ENCODE assay signal across 2 cellular contexts in the genomic region with DNA sequence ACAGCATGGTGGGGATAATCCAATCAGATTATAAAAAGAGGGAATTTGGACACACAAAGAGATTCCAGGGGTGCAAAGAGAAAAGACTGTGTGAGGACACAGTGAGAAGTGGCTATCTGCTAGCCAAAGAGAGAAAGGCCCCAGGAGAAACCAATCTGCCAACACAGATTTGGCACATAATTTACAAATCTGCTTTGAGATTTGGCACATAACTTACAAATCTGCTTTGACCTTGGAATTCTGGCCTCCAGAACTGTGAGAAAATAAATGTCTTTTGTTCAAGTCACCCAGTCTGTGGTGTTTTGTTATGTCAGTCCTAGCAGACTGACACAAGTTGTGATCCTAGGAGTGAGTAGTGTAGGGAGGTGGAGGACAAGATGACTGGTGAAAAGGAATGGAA.
TF ChIP-seq lines count a peak whose summit lies in the region.

No MANE protein-coding gene starts in this region.

TF ChIP-seq in IMR-90, 13 proteins besides CTCF, POLR2A, EP300 and RAD21:
- TF ChIP-seq, protein P1, sequence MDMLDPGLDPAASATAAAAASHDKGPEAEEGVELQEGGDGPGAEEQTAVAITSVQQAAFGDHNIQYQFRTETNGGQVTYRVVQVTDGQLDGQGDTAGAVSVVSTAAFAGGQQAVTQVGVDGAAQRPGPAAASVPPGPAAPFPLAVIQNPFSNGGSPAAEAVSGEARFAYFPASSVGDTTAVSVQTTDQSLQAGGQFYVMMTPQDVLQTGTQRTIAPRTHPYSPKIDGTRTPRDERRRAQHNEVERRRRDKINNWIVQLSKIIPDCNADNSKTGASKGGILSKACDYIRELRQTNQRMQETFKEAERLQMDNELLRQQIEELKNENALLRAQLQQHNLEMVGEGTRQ (IDR thresholded peaks at IDR 0.05; ENCODE audit: low read depth, low read length), result no peak
- TF ChIP-seq CEBPB (IDR thresholded peaks at IDR 0.05; ENCODE audit: low read depth, low read length) (no peak), MAFK (IDR thresholded peaks at IDR 0.05; ENCODE audit: low read depth, low read length) (no peak), BHLHE40 (IDR thresholded peaks at IDR 0.05; ENCODE audit: low read depth, low read length) (no peak), MXI1 (IDR thresholded peaks at IDR 0.05; ENCODE audit: borderline replicate concordance, low read depth, low read length) (no peak), NFE2L2 (IDR thresholded peaks at IDR 0.05; ENCODE audit: low read depth, low read length) (no peak), SMC3 (IDR thresholded peaks at IDR 0.05; ENCODE audit: low read depth, low read length) (no peak)
- TF ChIP-seq, protein P2, sequence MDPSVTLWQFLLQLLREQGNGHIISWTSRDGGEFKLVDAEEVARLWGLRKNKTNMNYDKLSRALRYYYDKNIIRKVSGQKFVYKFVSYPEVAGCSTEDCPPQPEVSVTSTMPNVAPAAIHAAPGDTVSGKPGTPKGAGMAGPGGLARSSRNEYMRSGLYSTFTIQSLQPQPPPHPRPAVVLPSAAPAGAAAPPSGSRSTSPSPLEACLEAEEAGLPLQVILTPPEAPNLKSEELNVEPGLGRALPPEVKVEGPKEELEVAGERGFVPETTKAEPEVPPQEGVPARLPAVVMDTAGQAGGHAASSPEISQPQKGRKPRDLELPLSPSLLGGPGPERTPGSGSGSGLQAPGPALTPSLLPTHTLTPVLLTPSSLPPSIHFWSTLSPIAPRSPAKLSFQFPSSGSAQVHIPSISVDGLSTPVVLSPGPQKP (IDR thresholded peaks at IDR 0.05; ENCODE audit: borderline replicate concordance, low read depth, low read length), result no peak

TF ChIP-seq in SK-N-SH treated with all-trans-retinoic acid at 6 μM for 48 hours, 23 proteins besides CTCF, POLR2A, EP300 and RAD21 (continued from another document):
- TF ChIP-seq, protein P3, sequence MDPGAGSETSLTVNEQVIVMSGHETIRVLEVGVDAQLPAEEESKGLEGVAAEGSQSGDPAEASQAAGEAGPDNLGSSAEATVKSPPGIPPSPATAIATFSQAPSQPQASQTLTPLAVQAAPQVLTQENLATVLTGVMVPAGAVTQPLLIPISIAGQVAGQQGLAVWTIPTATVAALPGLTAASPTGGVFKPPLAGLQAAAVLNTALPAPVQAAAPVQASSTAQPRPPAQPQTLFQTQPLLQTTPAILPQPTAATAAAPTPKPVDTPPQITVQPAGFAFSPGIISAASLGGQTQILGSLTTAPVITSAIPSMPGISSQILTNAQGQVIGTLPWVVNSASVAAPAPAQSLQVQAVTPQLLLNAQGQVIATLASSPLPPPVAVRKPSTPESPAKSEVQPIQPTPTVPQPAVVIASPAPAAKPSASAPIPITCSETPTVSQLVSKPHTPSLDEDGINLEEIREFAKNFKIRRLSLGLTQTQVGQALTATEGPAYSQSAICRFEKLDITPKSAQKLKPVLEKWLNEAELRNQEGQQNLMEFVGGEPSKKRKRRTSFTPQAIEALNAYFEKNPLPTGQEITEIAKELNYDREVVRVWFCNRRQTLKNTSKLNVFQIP (CRISPR knock-in tag; IDR thresholded peaks at IDR 0.05; ENCODE audit: borderline replicate concordance, low read depth), result no peak
- TF ChIP-seq OSR1 (CRISPR knock-in tag; IDR thresholded peaks at IDR 0.05) (no peak), TCF4 (CRISPR knock-in tag; IDR thresholded peaks at IDR 0.05; ENCODE audit: borderline replicate concordance) (no peak), PPARA (CRISPR knock-in tag; IDR thresholded peaks at IDR 0.05; ENCODE audit: borderline replicate concordance) (no peak)
